14 cellular contexts compared by ENCODE assay signal in the genomic region with DNA sequence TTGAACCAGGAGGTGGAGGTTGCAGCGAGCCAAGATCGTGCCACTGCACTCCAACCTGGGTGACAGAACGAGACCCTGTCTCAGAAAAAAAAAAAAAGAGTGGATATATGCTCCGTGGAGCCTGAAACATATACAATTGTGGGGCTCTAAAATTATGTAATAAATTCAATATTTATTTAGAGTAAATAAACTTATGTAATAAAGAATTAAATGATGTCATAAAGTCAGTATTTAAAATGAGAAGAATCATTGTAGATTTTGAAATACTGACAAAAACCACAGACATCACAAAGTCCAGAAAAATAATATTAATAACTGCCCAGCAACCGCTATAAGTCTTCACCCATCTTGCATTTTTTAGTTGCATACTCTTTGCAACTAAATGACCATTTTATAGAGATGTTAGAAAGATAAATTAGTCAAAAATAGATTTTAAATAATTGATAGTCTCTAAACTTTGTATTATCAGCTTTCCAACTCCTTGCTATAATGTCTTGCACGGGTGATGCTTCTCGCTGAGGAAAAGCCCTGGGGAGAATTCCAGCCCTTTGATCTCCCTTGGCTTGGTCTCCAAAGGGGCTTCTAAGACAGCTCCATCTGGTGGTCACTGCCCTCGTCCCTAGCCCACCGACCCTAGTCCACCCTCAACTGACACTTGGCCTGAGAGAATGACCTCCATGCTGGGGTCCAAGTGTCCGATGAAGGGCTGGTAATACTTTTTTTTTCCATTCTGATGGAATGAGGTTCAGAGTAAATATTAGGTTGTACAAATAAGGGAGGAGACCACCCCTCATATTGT. TPM values are rescaled to one million over a fixed set of nuclear protein-coding genes. Genes with fewer than 3 reads are reported as not detected.
DNase-seq lines count a peak whose midpoint lies in the region; ATAC-seq, FAIRE-seq and TF ChIP-seq lines count a peak whose summit lies in the region.
"Had no signal": no experiment of that assay in that cellular context is flagged by ENCODE, and none has a peak within 500 bp of the region (broad histone marks: within the 10 kb centered on the region; RNA-seq: fewer than 3 reads in every experiment).

No MANE protein-coding gene starts in this region.

- DNase-seq in BE2C (peak; percentile 18), WTC11 (ENCODE audit: low spot score) (peak; percentile 53), iPS-NIHi7 (ENCODE audit: extremely low spot score) (peak; percentile 48), mesothelial cell of epicardium (ENCODE audit: low spot score in 2 of 2, unreplicated experiment in 2 of 2) (no peak), frontal cortex (ENCODE audit: low spot score in 2 of 2) (no peak)
- no peak for DNase-seq in CD4-positive, alpha-beta T cell
- DNase-seq: CD8-positive, alpha-beta memory T cell; GOT3; NCI-H1417; NCI-H2029; NCI-H2171 treated with DMSO at 0.1 percent for 48 hours; OCI-M1 had no signal

- H3K4me1 Mint-ChIP-seq in WTC11 = no peaks in the 10 kb centered on the region
- H3K4me1 Mint-ChIP-seq in mesothelial cell of epicardium = no peaks in the 10 kb centered on the region
- H3K4me1 Mint-ChIP-seq in CD4-positive, alpha-beta T cell (ENCODE audit: low read depth) = no peaks in the 10 kb centered on the region
- H3K4me1 Mint-ChIP-seq: CD8-positive, alpha-beta memory T cell; IgD-negative memory B cell had no signal

- TF ChIP-seq CTCF in BE2C (IDR thresholded peaks at IDR 0.05; ENCODE audit: low read depth, low read length) (peak; percentile 43), HEK293 (tag by site-specific recombination; IDR thresholded peaks at IDR 0.05) (no peak), WTC11 (IDR thresholded peaks at IDR 0.05) (no peak), mesothelial cell of epicardium (IDR thresholded peaks at IDR 0.05; ENCODE audit: unreplicated experiment) (no peak)
- TF ChIP-seq CTCF in CD4-positive, alpha-beta T cell (IDR thresholded peaks at IDR 0.05) = no peak

- CTCF ChIA-PET in HEK293 (lab: Yijun Ruan, JAX) = interaction anchor here (0.8 kb wide), 1 partner anchor 73 kb away, joined by 4 read pairs; no protein-coding TSS in a partner anchor
- CTCF ChIA-PET in WTC11 (lab: Charles Lee) = interaction anchor here (0.5 to 2.2 kb wide), 18 partner anchors 8 to 980 kb away, joined by 3 to 15 read pairs (median 3); a partner anchor contains a TSS
- CTCF ChIA-PET in CD4-positive, alpha-beta T cell (lab: Charles Lee) = no interaction called here

- H3K4me3 ChIP-seq in BE2C (ENCODE audit: low read depth, low read length) = no peak overlapping the region
- no peak overlapping the region for H3K4me3 ChIP-seq in HEK293 (ENCODE audit: low read depth, low read length)

- H3K4me3 Mint-ChIP-seq in WTC11 (no peak overlapping the region), mesothelial cell of epicardium (no peak overlapping the region)
- H3K4me3 Mint-ChIP-seq in CD4-positive, alpha-beta T cell = no peak overlapping the region
- H3K4me3 Mint-ChIP-seq: CD8-positive, alpha-beta memory T cell had no signal

- H3K27ac ChIP-seq in HEK293 (ENCODE audit: extremely low read depth, low read depth, low read length) = no peak overlapping the region
- no peak overlapping the region for H3K27ac ChIP-seq in CD4-positive, alpha-beta T cell (ENCODE audit: low read depth, low read length)

- intact Hi-C loops in CD4-positive, alpha-beta T cell (cut with DNase I, micrococcal nuclease) = no loop called here

- FAIRE-seq in frontal cortex (lab: Jason Lieb, UNC) = no peak

- peaks cover 4% of the 10 kb centered on the region; the same call in 1 of the 2 replicates for H3K27me3 ChIP-seq in BE2C
- no peaks in the 10 kb centered on the region for H3K27me3 ChIP-seq in CD4-positive, alpha-beta T cell (ENCODE audit: control insufficient read depth, insufficient read depth, low read length)

- H3K9me3 ChIP-seq in BE2C (no peaks in the 10 kb centered on the region; the same call in 1 of the 2 replicates), HEK293 (ENCODE audit: control insufficient read depth, insufficient read depth, low read depth, low read length) (no peaks in the 10 kb centered on the region)
- H3K9me3 ChIP-seq in CD4-positive, alpha-beta T cell (ENCODE audit: control insufficient read depth, low read length) = no peaks in the 10 kb centered on the region

- H3K4me1 ChIP-seq in BE2C (no peaks in the 10 kb centered on the region), HEK293 (ENCODE audit: control insufficient read depth, insufficient read depth, low read length) (no peaks in the 10 kb centered on the region)

- POLR2A ChIA-PET in HEK293 (lab: Yijun Ruan, JAX) (interaction anchor here (0.7 kb wide), 1 partner anchor 85 kb away, joined by 8 read pairs; no protein-coding TSS in a partner anchor), WTC11 (lab: Charles Lee) (no interaction called here)
- POLR2A ChIA-PET in CD4-positive, alpha-beta T cell (lab: Charles Lee) = no interaction called here

- H3K36me3 ChIP-seq in BE2C (no peaks in the 10 kb centered on the region), HEK293 (ENCODE audit: control insufficient read depth in 2 of 2, insufficient read depth in 1 of 2, low read length in 2 of 2) (no peaks in the 10 kb centered on the region)

- H3K27ac Mint-ChIP-seq in WTC11 (no peak overlapping the region), mesothelial cell of epicardium (no peak overlapping the region)
- no peak overlapping the region for H3K27ac Mint-ChIP-seq in CD4-positive, alpha-beta T cell
- H3K27ac Mint-ChIP-seq: CD8-positive, alpha-beta memory T cell; IgD-negative memory B cell had no signal

- H3K27me3 Mint-ChIP-seq in WTC11 (ENCODE audit: low read depth) (peaks cover 14% of the 10 kb centered on the region), mesothelial cell of epicardium (ENCODE audit: low read depth) (peaks cover 19% of the 10 kb centered on the region)
- H3K27me3 Mint-ChIP-seq in CD4-positive, alpha-beta T cell = no peaks in the 10 kb centered on the region
- H3K27me3 Mint-ChIP-seq: IgD-negative memory B cell had no signal

- H3K9me3 Mint-ChIP-seq in WTC11 (peaks cover 20% of the 10 kb centered on the region), mesothelial cell of epicardium (peaks cover 7% of the 10 kb centered on the region)
- peaks cover 2% of the 10 kb centered on the region for H3K9me3 Mint-ChIP-seq in CD4-positive, alpha-beta T cell

- H3K36me3 Mint-ChIP-seq in WTC11 = peaks cover 9% of the 10 kb centered on the region
- H3K36me3 Mint-ChIP-seq in mesothelial cell of epicardium = no peaks in the 10 kb centered on the region
- H3K36me3 Mint-ChIP-seq in CD4-positive, alpha-beta T cell (ENCODE audit: low read depth) = no peaks in the 10 kb centered on the region
- H3K36me3 Mint-ChIP-seq: IgD-negative memory B cell had no signal

- peak; percentile 71 for ATAC-seq in WTC11
- no peak for ATAC-seq in CD4-positive, alpha-beta T cell (ENCODE audit: poor library complexity)

TF ChIP-seq in HEK293, 187 proteins besides CTCF, POLR2A, EP300 and RAD21:
- TF ChIP-seq, protein P1, sequence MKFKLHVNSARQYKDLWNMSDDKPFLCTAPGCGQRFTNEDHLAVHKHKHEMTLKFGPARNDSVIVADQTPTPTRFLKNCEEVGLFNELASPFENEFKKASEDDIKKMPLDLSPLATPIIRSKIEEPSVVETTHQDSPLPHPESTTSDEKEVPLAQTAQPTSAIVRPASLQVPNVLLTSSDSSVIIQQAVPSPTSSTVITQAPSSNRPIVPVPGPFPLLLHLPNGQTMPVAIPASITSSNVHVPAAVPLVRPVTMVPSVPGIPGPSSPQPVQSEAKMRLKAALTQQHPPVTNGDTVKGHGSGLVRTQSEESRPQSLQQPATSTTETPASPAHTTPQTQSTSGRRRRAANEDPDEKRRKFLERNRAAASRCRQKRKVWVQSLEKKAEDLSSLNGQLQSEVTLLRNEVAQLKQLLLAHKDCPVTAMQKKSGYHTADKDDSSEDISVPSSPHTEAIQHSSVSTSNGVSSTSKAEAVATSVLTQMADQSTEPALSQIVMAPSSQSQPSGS (tag by site-specific recombination; IDR thresholded peaks at IDR 0.05; ENCODE audit: low read depth) = peak; percentile 61
- TF ChIP-seq GFI1B (tag by site-specific recombination; IDR thresholded peaks at IDR 0.05) = no peak

TF ChIP-seq in WTC11, 78 proteins besides CTCF, POLR2A, EP300 and RAD21 (continues in another document):
- TF ChIP-seq TEAD4 (CRISPR knock-in tag; IDR thresholded peaks at IDR 0.05) (no peak), ZNF317 (CRISPR knock-in tag; IDR thresholded peaks at IDR 0.05; ENCODE audit: borderline replicate concordance, low read depth) (no peak), GRHL2 (CRISPR knock-in tag; IDR thresholded peaks at IDR 0.05; ENCODE audit: insufficient replicate concordance, severe bottlenecking) (no peak)

RNA-seq across cellular contexts. Expression of a gene that starts 7.9 kb away (rescaled TPM):
- polyA plus RNA-seq in BE2C (2012; ENCODE audit: insufficient read depth, insufficient read length, low read depth) = 228 TPM
- total RNA-seq in WTC11 (2021) (402 to 417 TPM (median 412 TPM) in 3 replicates), mesothelial cell of epicardium (296 to 312 TPM (median 297 TPM) in 3 replicates), frontal cortex (284 TPM)
- total RNA-seq in CD4-positive, alpha-beta T cell = 100 to 1,000 TPM; 274 to 279 TPM

RNA-seq across cellular contexts. Expression of a gene that starts 26.2 kb away (rescaled TPM):
- 7.4 TPM for polyA plus RNA-seq in BE2C (2012; ENCODE audit: insufficient read depth, insufficient read length, low read depth)
- total RNA-seq in WTC11 (2021) (15.2 to 19.3 TPM (median 15.6 TPM) in 3 replicates), mesothelial cell of epicardium (16.3 to 19.2 TPM (median 18.3 TPM) in 3 replicates), frontal cortex (9.0 TPM)
- total RNA-seq in CD4-positive, alpha-beta T cell = 10 to 100 TPM; 33.3 to 34.8 TPM

Comparison
In these comparisons a context has a peak if more than half of its experiments do, and no peak if none do; other contexts are left out.
1. DNase-seq: peak in BE2C (single experiment), WTC11 (single experiment) and iPS-NIHi7 (single experiment); none in mesothelial cell of epicardium (0 of 2), CD4-positive, alpha-beta T cell (0 of 10) and frontal cortex (0 of 2).